Comparison of ENCODE assay signal across 1 cellular context in the genomic region with DNA sequence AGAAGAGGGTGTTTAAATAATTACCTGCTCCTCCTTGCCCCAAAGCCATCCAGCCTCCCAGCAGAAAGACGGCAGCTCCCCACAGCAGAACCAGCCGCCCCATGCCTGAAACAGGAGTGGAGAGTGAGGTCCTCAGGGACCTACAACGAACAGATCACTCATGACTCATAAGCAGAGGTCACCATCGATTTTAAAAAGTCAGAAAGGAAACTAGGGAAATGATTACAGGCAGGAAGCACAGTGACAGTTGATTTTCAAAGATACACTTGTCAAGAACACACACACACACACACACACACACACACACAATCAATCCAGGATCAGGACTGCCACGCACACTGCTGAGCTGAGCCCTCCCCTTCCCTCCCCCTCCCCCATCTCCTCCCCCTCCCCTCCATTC.
TF ChIP-seq lines count a peak whose summit lies in the region.

A gene with protein sequence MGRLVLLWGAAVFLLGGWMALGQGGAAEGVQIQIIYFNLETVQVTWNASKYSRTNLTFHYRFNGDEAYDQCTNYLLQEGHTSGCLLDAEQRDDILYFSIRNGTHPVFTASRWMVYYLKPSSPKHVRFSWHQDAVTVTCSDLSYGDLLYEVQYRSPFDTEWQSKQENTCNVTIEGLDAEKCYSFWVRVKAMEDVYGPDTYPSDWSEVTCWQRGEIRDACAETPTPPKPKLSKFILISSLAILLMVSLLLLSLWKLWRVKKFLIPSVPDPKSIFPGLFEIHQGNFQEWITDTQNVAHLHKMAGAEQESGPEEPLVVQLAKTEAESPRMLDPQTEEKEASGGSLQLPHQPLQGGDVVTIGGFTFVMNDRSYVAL (minus strand): TSS at position 118 of the 400 bp plus-strand sequence. CDS start 15 bp downstream, at position 103.

TF ChIP-seq in WTC11, 78 proteins besides CTCF, POLR2A, EP300 and RAD21 (continued from another document):
- TF ChIP-seq, protein P1, sequence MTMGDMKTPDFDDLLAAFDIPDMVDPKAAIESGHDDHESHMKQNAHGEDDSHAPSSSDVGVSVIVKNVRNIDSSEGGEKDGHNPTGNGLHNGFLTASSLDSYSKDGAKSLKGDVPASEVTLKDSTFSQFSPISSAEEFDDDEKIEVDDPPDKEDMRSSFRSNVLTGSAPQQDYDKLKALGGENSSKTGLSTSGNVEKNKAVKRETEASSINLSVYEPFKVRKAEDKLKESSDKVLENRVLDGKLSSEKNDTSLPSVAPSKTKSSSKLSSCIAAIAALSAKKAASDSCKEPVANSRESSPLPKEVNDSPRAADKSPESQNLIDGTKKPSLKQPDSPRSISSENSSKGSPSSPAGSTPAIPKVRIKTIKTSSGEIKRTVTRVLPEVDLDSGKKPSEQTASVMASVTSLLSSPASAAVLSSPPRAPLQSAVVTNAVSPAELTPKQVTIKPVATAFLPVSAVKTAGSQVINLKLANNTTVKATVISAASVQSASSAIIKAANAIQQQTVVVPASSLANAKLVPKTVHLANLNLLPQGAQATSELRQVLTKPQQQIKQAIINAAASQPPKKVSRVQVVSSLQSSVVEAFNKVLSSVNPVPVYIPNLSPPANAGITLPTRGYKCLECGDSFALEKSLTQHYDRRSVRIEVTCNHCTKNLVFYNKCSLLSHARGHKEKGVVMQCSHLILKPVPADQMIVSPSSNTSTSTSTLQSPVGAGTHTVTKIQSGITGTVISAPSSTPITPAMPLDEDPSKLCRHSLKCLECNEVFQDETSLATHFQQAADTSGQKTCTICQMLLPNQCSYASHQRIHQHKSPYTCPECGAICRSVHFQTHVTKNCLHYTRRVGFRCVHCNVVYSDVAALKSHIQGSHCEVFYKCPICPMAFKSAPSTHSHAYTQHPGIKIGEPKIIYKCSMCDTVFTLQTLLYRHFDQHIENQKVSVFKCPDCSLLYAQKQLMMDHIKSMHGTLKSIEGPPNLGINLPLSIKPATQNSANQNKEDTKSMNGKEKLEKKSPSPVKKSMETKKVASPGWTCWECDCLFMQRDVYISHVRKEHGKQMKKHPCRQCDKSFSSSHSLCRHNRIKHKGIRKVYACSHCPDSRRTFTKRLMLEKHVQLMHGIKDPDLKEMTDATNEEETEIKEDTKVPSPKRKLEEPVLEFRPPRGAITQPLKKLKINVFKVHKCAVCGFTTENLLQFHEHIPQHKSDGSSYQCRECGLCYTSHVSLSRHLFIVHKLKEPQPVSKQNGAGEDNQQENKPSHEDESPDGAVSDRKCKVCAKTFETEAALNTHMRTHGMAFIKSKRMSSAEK (CRISPR knock-in tag; IDR thresholded peaks at IDR 0.05; ENCODE audit: borderline replicate concordance), result no peak
- TF ChIP-seq NFATC4 (CRISPR knock-in tag; IDR thresholded peaks at IDR 0.05) (no peak), RELA (CRISPR knock-in tag; IDR thresholded peaks at IDR 0.05; ENCODE audit: borderline replicate concordance) (no peak), ZNF138 (CRISPR knock-in tag; conservative IDR thresholded peaks at IDR 0.05) (no peak), ZNF671 (CRISPR knock-in tag; IDR thresholded peaks at IDR 0.05) (no peak), TEAD1 (CRISPR knock-in tag; IDR thresholded peaks at IDR 0.05) (no peak), CREB1 (CRISPR knock-in tag; IDR thresholded peaks at IDR 0.05) (no peak), NFE2L1 (CRISPR knock-in tag; IDR thresholded peaks at IDR 0.05) (no peak), IRF2 (CRISPR knock-in tag; IDR thresholded peaks at IDR 0.05; ENCODE audit: borderline replicate concordance, low read depth) (no peak)
- TF ChIP-seq, protein P2, sequence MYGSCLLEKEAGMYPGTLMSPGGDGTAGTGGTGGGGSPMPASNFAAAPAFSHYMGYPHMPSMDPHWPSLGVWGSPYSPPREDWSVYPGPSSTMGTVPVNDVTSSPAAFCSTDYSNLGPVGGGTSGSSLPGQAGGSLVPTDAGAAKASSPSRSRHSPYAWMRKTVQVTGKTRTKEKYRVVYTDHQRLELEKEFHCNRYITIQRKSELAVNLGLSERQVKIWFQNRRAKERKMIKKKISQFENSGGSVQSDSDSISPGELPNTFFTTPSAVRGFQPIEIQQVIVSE (CRISPR knock-in tag; IDR thresholded peaks at IDR 0.05; ENCODE audit: borderline replicate concordance), result no peak
- TF ChIP-seq, protein P3, sequence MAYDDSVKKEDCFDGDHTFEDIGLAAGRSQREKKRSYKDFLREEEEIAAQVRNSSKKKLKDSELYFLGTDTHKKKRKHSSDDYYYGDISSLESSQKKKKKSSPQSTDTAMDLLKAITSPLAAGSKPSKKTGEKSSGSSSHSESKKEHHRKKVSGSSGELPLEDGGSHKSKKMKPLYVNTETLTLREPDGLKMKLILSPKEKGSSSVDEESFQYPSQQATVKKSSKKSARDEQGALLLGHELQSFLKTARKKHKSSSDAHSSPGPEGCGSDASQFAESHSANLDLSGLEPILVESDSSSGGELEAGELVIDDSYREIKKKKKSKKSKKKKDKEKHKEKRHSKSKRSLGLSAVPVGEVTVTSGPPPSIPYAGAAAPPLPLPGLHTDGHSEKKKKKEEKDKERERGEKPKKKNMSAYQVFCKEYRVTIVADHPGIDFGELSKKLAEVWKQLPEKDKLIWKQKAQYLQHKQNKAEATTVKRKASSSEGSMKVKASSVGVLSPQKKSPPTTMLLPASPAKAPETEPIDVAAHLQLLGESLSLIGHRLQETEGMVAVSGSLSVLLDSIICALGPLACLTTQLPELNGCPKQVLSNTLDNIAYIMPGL (CRISPR knock-in tag; IDR thresholded peaks at IDR 0.05), result no peak
- TF ChIP-seq, protein P4, sequence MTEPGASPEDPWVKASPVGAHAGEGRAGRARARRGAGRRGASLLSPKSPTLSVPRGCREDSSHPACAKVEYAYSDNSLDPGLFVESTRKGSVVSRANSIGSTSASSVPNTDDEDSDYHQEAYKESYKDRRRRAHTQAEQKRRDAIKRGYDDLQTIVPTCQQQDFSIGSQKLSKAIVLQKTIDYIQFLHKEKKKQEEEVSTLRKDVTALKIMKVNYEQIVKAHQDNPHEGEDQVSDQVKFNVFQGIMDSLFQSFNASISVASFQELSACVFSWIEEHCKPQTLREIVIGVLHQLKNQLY (CRISPR knock-in tag; IDR thresholded peaks at IDR 0.05), result no peak
